7 cellular contexts compared by ENCODE assay signal in genomic region chr7:151304296-151304695, GRCh38. TPM values are rescaled to one million over a fixed set of nuclear protein-coding genes. Genes with fewer than 3 reads are reported as not detected.
DNase-seq lines count a peak whose midpoint lies in the region; ATAC-seq and TF ChIP-seq lines count a peak whose summit lies in the region.
"Not testable (repeated sequence)": the region's sequence is repeated elsewhere in the genome, so short reads cannot be mapped to it uniquely, and the experiment has no call there.

No MANE protein-coding gene starts in this region.

- H3K4me3 Mint-ChIP-seq in WTC11 (peak overlapping the region; percentile 73), nephron progenitor cell (peak overlapping the region; percentile 74)

- POLR2A ChIA-PET in WTC11 (lab: Charles Lee), result interaction anchor here (0.6 to 1.2 kb wide), 6 partner anchors 29 to 550 kb away, joined by 3 to 9 read pairs (median 3); partner anchors contain the start of genes ABCF2 and NUB1

- TF ChIP-seq CTCF in WTC11 (IDR thresholded peaks at IDR 0.05); coronary artery (IDR thresholded peaks at IDR 0.05); hepatocyte (IDR thresholded peaks at IDR 0.05; ENCODE audit: poor library complexity); nephron progenitor cell (IDR thresholded peaks at IDR 0.05): not testable (repeated sequence)

- H3K36me3 ChIP-seq in ES-I3 (ENCODE audit: insufficient read depth, low read length); HUES48 (ENCODE audit: control insufficient read depth, insufficient read depth, low read length); hepatocyte (replicated peaks; ENCODE audit: insufficient read depth, low read depth): not testable (repeated sequence)

- H3K9me3 Mint-ChIP-seq in WTC11, result peaks cover 12% of the 10 kb centered on the region
- not testable (repeated sequence) for H3K9me3 Mint-ChIP-seq in nephron progenitor cell

- H3K9me3 ChIP-seq in ES-I3 (ENCODE audit: control insufficient read depth, insufficient read depth, low read length); HUES48 (ENCODE audit: control insufficient read depth, insufficient read depth, low read length); hepatocyte (ENCODE audit: low read depth): not testable (repeated sequence)

- H3K4me1 Mint-ChIP-seq in WTC11, result peaks cover 14% of the 10 kb centered on the region
- peaks cover 15% of the 10 kb centered on the region for H3K4me1 Mint-ChIP-seq in nephron progenitor cell

- peak overlapping the region; percentile 48; the same call in 1 of the 2 replicates for H3K9ac ChIP-seq in ES-I3 (ENCODE audit: low read depth, low read length)
- H3K9ac ChIP-seq in HUES48 (ENCODE audit: low read depth, low read length), result not testable (repeated sequence)

- H3K4me1 ChIP-seq in ES-I3 (ENCODE audit: insufficient read depth, low read length); HUES48 (ENCODE audit: control insufficient read depth, insufficient read depth, low read length); hepatocyte (ENCODE audit: insufficient read depth): not testable (repeated sequence)

- peaks cover 14% of the 10 kb centered on the region for H3K27me3 ChIP-seq in HUES48 (ENCODE audit: control insufficient read depth, insufficient read depth, low read length)
- not testable (repeated sequence) for H3K27me3 ChIP-seq in hepatocyte

- not testable (repeated sequence) for H3K27ac ChIP-seq in HUES48 (ENCODE audit: low read depth, low read length); coronary artery; hepatocyte

- ATAC-seq in WTC11, result not testable (repeated sequence)

- peak overlapping the region; percentile 65 for H3K4me2 ChIP-seq in hepatocyte

- 74% methylated on average over 20 of the region's 20 CpGs for WGBS in hepatocyte (ENCODE audit: low lambda C conversion rate, missing lambda C conversion rate)

- H3K27me3 Mint-ChIP-seq in WTC11 (ENCODE audit: low read depth), result peaks cover 23% of the 10 kb centered on the region
- peaks cover 82% of the 10 kb centered on the region for H3K27me3 Mint-ChIP-seq in nephron progenitor cell (ENCODE audit: low read depth, poor library complexity)

- not testable (repeated sequence) for DNase-seq in WTC11 (ENCODE audit: low spot score); hepatocyte (ENCODE audit: low spot score); nephron progenitor cell
- DNase-seq in coronary artery (ENCODE audit: low spot score), result peak; percentile 64
- DNase-seq in stimulated activated CD8-positive, alpha-beta memory T cell treated with anti-CD3 and anti-CD28 coated beads, Interleukin-4, amount 100 ng/mL, for 48 hours, result peak; percentile 11

- not testable (repeated sequence) for H3K79me2 ChIP-seq in hepatocyte

- not testable (repeated sequence) for H3K27ac Mint-ChIP-seq in WTC11, nephron progenitor cell

- H3K36me3 Mint-ChIP-seq in WTC11; nephron progenitor cell (ENCODE audit: low read depth): not testable (repeated sequence)

- H4K20me1 ChIP-seq in hepatocyte (ENCODE audit: insufficient read depth, poor library complexity, severe bottlenecking), result not testable (repeated sequence)

- H3K9me2 ChIP-seq in hepatocyte (replicated peaks; ENCODE audit: insufficient read depth), result not testable (repeated sequence)

- peak overlapping the region; percentile 61; the same call in 1 of the 2 replicates for H3K4me3 ChIP-seq in HUES48 (ENCODE audit: low read depth, low read length)
- H3K4me3 ChIP-seq in coronary artery, hepatocyte: not testable (repeated sequence)

- not testable (repeated sequence) for H2AFZ ChIP-seq in hepatocyte

- CTCF ChIA-PET in WTC11 (lab: Charles Lee), result interaction anchor here (0.6 to 2.7 kb wide), 24 partner anchors 10 to 1549 kb away, joined by 3 to 39 read pairs (median 5); partner anchors contain the start of genes ABCF2 and NUB1

TF ChIP-seq in WTC11, 78 proteins besides CTCF, POLR2A, EP300 and RAD21:
- TF ChIP-seq ETV6 (CRISPR knock-in tag; IDR thresholded peaks at IDR 0.05), result 0 out of 2 replicates have a peak, but pooled peaks have one; percentile 5

RNA-seq across cellular contexts. Expression of gene NUB1, which starts 37.3 kb away (rescaled TPM):
- total RNA-seq in WTC11 (2021) (31.2 to 38.3 TPM (median 33.5 TPM) in 3 replicates), hepatocyte (38.6 and 42.5 TPM in 2 replicates)
- polyA plus RNA-seq in hepatocyte, result 22.6 and 28.4 TPM in 2 replicates

RNA-seq across cellular contexts. Expression of gene SMARCD3, which starts 55.8 kb away (rescaled TPM):
- total RNA-seq in WTC11 (2021) (5.8 to 9.0 TPM (median 5.9 TPM) in 3 replicates), hepatocyte (38.0 and 42.4 TPM in 2 replicates)
- polyA plus RNA-seq in hepatocyte, result 73.1 and 111 TPM in 2 replicates
